ENCODE assay signal across 23 cellular contexts in the genomic region with DNA sequence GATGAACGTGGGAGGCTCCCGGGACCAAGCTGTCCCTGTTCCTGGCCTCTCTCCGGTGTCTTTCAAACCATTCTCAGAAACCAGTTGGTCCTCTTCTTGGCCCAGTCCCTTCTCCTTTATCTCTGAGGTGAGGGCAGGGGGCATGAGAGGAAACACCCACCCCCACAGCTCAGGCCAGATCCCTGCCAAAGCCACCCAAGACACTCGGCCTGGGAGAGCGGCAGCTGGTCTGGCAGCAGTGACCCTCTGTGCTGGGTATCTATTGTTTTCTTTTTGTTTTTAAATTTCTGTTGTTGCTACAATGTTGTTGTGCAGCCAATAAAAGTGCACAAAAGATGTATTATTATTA. TPM values are rescaled to one million over a fixed set of nuclear protein-coding genes. Genes with fewer than 3 reads are reported as not detected.
DNase-seq lines count a peak whose midpoint lies in the region; ATAC-seq, FAIRE-seq and TF ChIP-seq lines count a peak whose summit lies in the region.
"Had no signal": no experiment of that assay in that cellular context is flagged by ENCODE, and none has a peak within 500 bp of the region (broad histone marks: within the 10 kb centered on the region; RNA-seq: fewer than 3 reads in every experiment).

No MANE protein-coding gene starts in this region.

- H3K36me3 ChIP-seq in PC-9 (ENCODE audit: low read depth) (no peaks in the 10 kb centered on the region), keratinocyte (ENCODE audit: control insufficient read depth in 2 of 2, extremely low read depth in 1 of 2, insufficient read depth in 2 of 2, low read length in 2 of 2) (no peaks in the 10 kb centered on the region), gastrocnemius medialis (no peaks in the 10 kb centered on the region)
- H3K36me3 ChIP-seq: adrenal gland, neural progenitor cell had no signal

- no TSS peak for BruUV-seq in PC-9 (replicated peaks; lab: Mats Ljungman, UMichigan)

- H3K4me1 ChIP-seq in PC-9 (replicated peaks; ENCODE audit: insufficient read depth), result peaks cover 61% of the 10 kb centered on the region
- H3K4me1 ChIP-seq in keratinocyte (ENCODE audit: control insufficient read depth, extremely low read depth, insufficient read depth, low read length), result peaks cover 17% of the 10 kb centered on the region
- H3K4me1 ChIP-seq in gastrocnemius medialis, result peaks cover 70 to 77% of the 10 kb centered on the region in 2 donors
- H3K4me1 ChIP-seq: neural progenitor cell had no signal

- H3K9ac ChIP-seq in keratinocyte (ENCODE audit: control insufficient read depth, extremely low read depth, insufficient read depth, low read length), result no peak overlapping the region
- H3K9ac ChIP-seq: neural progenitor cell had no signal

- in situ Hi-C loops in gastrocnemius medialis (cut with MboI; ENCODE audit: low sequenced_read_pairs in 4 of 4), result no loop called here

- DNase-seq in PC-9 (no peak), keratinocyte (ENCODE audit: low read depth, low spot score) (no peak), gastrocnemius medialis (no peak), NCI-H524 treated with DMSO at 0.1 percent for 48 hours (lab: John Stamatoyannopoulos, UW) (no peak), GDM1 (lab: John Stamatoyannopoulos, UW) (no peak)
- no peak for DNase-seq in stimulated activated CD4-positive, alpha-beta T cell treated with anti-CD3 and anti-CD28 coated beads, Interleukin-12 subunit alpha, Interleukin-12 subunit beta, amount 100 ng/mL, for 4 hours
- DNase-seq: activated T-cell treated with anti-CD3 and anti-CD28 coated beads for 4 hours, left ventricle myocardium superior, mucosa of descending colon, NCI-H2081, NCI-H446, T-helper 2 cell had no signal

- no peak overlapping the region for H3K4me3 ChIP-seq in PC-9
- no peak overlapping the region for H3K4me3 ChIP-seq in keratinocyte (ENCODE audit: control insufficient read depth in 2 of 3, extremely low read depth in 1 of 3, insufficient read depth in 2 of 3, low read depth in 1 of 3, low read length in 3 of 3)
- no peak overlapping the region for H3K4me3 ChIP-seq in gastrocnemius medialis
- H3K4me3 ChIP-seq: adrenal gland, mucosa of descending colon, neural progenitor cell had no signal

- no peak for FAIRE-seq in keratinocyte (lab: Jason Lieb, UNC)
- FAIRE-seq: D721Med, endothelial cell of umbilical vein, RCC 7860, urothelium cell line had no signal

- TF ChIP-seq CTCF in 22Rv1 (IDR thresholded peaks at IDR 0.05) (no peak), PC-9 (conservative IDR thresholded peaks at IDR 0.05) (no peak), keratinocyte (optimal IDR thresholded peaks at IDR 0.05 in 1 of 3, IDR thresholded peaks at IDR 0.05 in 1 of 3, conservative IDR thresholded peaks at IDR 0.05 in 1 of 3; ENCODE audit: extremely low read depth in 1 of 3, insufficient read depth in 2 of 3, low read length in 3 of 3) (no peak), gastrocnemius medialis (IDR thresholded peaks at IDR 0.05 in 4 of 5, conservative IDR thresholded peaks at IDR 0.05 in 1 of 5) (no peak)

- H3K27me3 ChIP-seq in PC-9 (ENCODE audit: insufficient read depth, low read depth) (peaks cover 3% of the 10 kb centered on the region; the same call in 1 of the 2 replicates), keratinocyte (ENCODE audit: control insufficient read depth, extremely low read depth, insufficient read depth, low read length) (peaks cover 12% of the 10 kb centered on the region), gastrocnemius medialis (no peaks in the 10 kb centered on the region)
- H3K27me3 ChIP-seq: adrenal gland, neural progenitor cell had no signal

- no peaks in the 10 kb centered on the region for H3K9me2 ChIP-seq in PC-9 (ENCODE audit: insufficient read depth)

- H3K4me2 ChIP-seq in PC-9 (peak overlapping the region; percentile 48), keratinocyte (ENCODE audit: control insufficient read depth, extremely low read depth, insufficient read depth, low read depth, low read length) (no peak overlapping the region)
- H3K4me2 ChIP-seq: neural progenitor cell had no signal

- CTCF ChIA-PET in PC-9 (lab: Charles Lee), result no interaction called here

- no peaks in the 10 kb centered on the region for H3K79me2 ChIP-seq in PC-9 (ENCODE audit: low read depth)
- H3K79me2 ChIP-seq in keratinocyte (ENCODE audit: control insufficient read depth, insufficient read depth, low read length), result no peaks in the 10 kb centered on the region

- no peak for TF ChIP-seq POLR2A in gastrocnemius medialis (IDR thresholded peaks at IDR 0.05)

- H2AFZ ChIP-seq in PC-9 (no peak overlapping the region), keratinocyte (ENCODE audit: control insufficient read depth, low read length) (peak overlapping the region; percentile 51)
- H2AFZ ChIP-seq: neural progenitor cell had no signal

- H3K9me3 ChIP-seq in PC-9 (ENCODE audit: insufficient read depth, low read depth), result no peaks in the 10 kb centered on the region
- no peaks in the 10 kb centered on the region for H3K9me3 ChIP-seq in keratinocyte (ENCODE audit: control insufficient read depth, low read depth, low read length)
- H3K9me3 ChIP-seq in gastrocnemius medialis, result no peaks in the 10 kb centered on the region
- H3K9me3 ChIP-seq: adrenal gland, mucosa of descending colon had no signal

- H3K27ac ChIP-seq in 22Rv1 (peak overlapping the region; percentile 44), PC-9 (no peak overlapping the region), keratinocyte (ENCODE audit: control insufficient read depth, insufficient read depth, low read length) (no peak overlapping the region), gastrocnemius medialis (peak overlapping the region; percentile 71 to 80 (median 78))
- H3K27ac ChIP-seq: neural progenitor cell had no signal

- H3K9me1 ChIP-seq in keratinocyte (ENCODE audit: control insufficient read depth, extremely low read depth, insufficient read depth, low read length), result no peaks in the 10 kb centered on the region

- H3F3A ChIP-seq in PC-9 (ENCODE audit: insufficient read depth, low read depth), result peaks cover 27% of the 10 kb centered on the region; the same call in 1 of the 2 replicates

- no peak for ATAC-seq in gastrocnemius medialis
- no peak for ATAC-seq in GM19455 (IDR thresholded peaks at IDR 0.05; ENCODE audit: unreplicated experiment)
- ATAC-seq: HCT116, left ventricle myocardium superior, mucosa of descending colon had no signal

- H4K20me1 ChIP-seq in PC-9 (ENCODE audit: insufficient read depth), result no peaks in the 10 kb centered on the region
- no peaks in the 10 kb centered on the region for H4K20me1 ChIP-seq in keratinocyte (ENCODE audit: control insufficient read depth, extremely low read depth, insufficient read depth, low read length)

- intact Hi-C loops in PC-9 (cut with micrococcal nuclease; ENCODE audit: unreplicated experiment), result no loop called here
- intact Hi-C loops in gastrocnemius medialis (cut with DNase I; ENCODE audit: low total_unique reads), result no loop called here

- dilution Hi-C loops in keratinocyte (cut with MboI; ENCODE audit: extremely low pct_ligation_motif_present, low sequenced_read_pairs), result no loop called here

- POLR2A ChIA-PET in PC-9 (lab: Charles Lee; ENCODE audit: unreplicated experiment), result interaction anchor here (0.6 kb wide), 1 partner anchor 79 kb away, joined by 7 read pairs; no protein-coding TSS in a partner anchor

RNA-seq across cellular contexts. Expression of a gene that starts 27.3 kb away (rescaled TPM):
- total RNA-seq in PC-9 (2021) (0.48 and 1.2 TPM in 2 replicates), gastrocnemius medialis (1 to 10 TPM in 1 of 4 donors, not detected in 3; 1.9 TPM)
- 0.01 to 0.06 TPM in 2 of 3 replicates, not detected in the other for polyA plus RNA-seq in keratinocyte
- 1.3 TPM for polyA plus RNA-seq in keratinocyte (2011; ENCODE audit: low read depth)
- not detected in 2 replicates for polyA plus RNA-seq in keratinocyte (2011; cell fraction: cytosol; rRNA removed)
- 0.17 TPM in 1 of 2 replicates, not detected in the other for polyA plus RNA-seq in keratinocyte (2011; cell fraction: nucleus; rRNA removed)
- polyA plus RNA-seq in keratinocyte (2012; ENCODE audit: low replicate concordance), result 0.03 and 0.56 TPM in 2 replicates
- polyA minus RNA-seq in keratinocyte, result not detected in 3 replicates
- not detected for polyA minus RNA-seq in keratinocyte (2011; cell fraction: cytosol; rRNA and poly(A)+ RNA removed)
- 0.11 TPM in 1 of 2 replicates, not detected in the other for polyA minus RNA-seq in keratinocyte (2011; cell fraction: nucleus; rRNA and poly(A)+ RNA removed)
- total RNA-seq: dermis microvascular lymphatic vessel endothelial cell, endothelial cell of umbilical vein had no signal
- polyA plus RNA-seq: AG04450, endothelial cell of umbilical vein had no signal

RNA-seq across cellular contexts. Expression of a gene that starts 57.3 kb away (rescaled TPM):
- total RNA-seq in PC-9 (2021) (0.33 and 0.35 TPM in 2 replicates), gastrocnemius medialis (100 to 1,000 TPM in 1 of 4 donors, 10 to 100 TPM in 3; 13.7 to 120 (median 37.8) TPM)
- polyA plus RNA-seq in keratinocyte, result 4.1 to 5.7 TPM (median 4.6 TPM) in 3 replicates
- polyA plus RNA-seq in keratinocyte (2011; ENCODE audit: low read depth), result 44.8 TPM
- polyA plus RNA-seq in keratinocyte (2011; cell fraction: cytosol; rRNA removed), result 2.4 and 4.2 TPM in 2 replicates
- 8.1 and 9.4 TPM in 2 replicates for polyA plus RNA-seq in keratinocyte (2011; cell fraction: nucleus; rRNA removed)
- polyA plus RNA-seq in keratinocyte (2012; ENCODE audit: low replicate concordance), result 3.4 and 25.7 TPM in 2 replicates
- polyA minus RNA-seq in keratinocyte, result 2.3 to 3.3 TPM (median 3.2 TPM) in 3 replicates
- 5.2 TPM for polyA minus RNA-seq in keratinocyte (2011; cell fraction: cytosol; rRNA and poly(A)+ RNA removed)
- 2.2 and 3.7 TPM in 2 replicates for polyA minus RNA-seq in keratinocyte (2011; cell fraction: nucleus; rRNA and poly(A)+ RNA removed)

RNA-seq across cellular contexts. Expression of a gene that starts 57.9 kb away (rescaled TPM):
- total RNA-seq in PC-9 (2021), result 64.8 and 67.8 TPM in 2 replicates
- polyA plus RNA-seq in keratinocyte, result 59.4 to 118 TPM (median 110 TPM) in 3 replicates
- 32.8 TPM for polyA plus RNA-seq in keratinocyte (2011; ENCODE audit: low read depth)
- polyA plus RNA-seq in keratinocyte (2011; cell fraction: cytosol; rRNA removed), result 67.0 and 116 TPM in 2 replicates
- 67.9 and 81.5 TPM in 2 replicates for polyA plus RNA-seq in keratinocyte (2011; cell fraction: nucleus; rRNA removed)
- polyA plus RNA-seq in keratinocyte (2012; ENCODE audit: low replicate concordance), result 76.5 and 80.3 TPM in 2 replicates
- 28.9 to 116 TPM (median 51.2 TPM) in 3 replicates for polyA minus RNA-seq in keratinocyte
- 60.4 TPM for polyA minus RNA-seq in keratinocyte (2011; cell fraction: cytosol; rRNA and poly(A)+ RNA removed)
- polyA minus RNA-seq in keratinocyte (2011; cell fraction: nucleus; rRNA and poly(A)+ RNA removed), result 20.3 and 30.2 TPM in 2 replicates
- total RNA-seq in gastrocnemius medialis, result 100 to 1,000 TPM; 133 to 202 (median 168) TPM

Comparison
In these comparisons a context has a peak if more than half of its experiments do, and no peak if none do; other contexts are left out.
1. H3K27ac ChIP-seq: peak in 22Rv1 (single experiment) and gastrocnemius medialis (4 of 4); none in PC-9 (single experiment) and keratinocyte (single experiment).
2. RNA of a gene that starts 57.3 kb away (total RNA-seq): 13.7 to 120 TPM in gastrocnemius medialis; 0.33 to 0.35 TPM in PC-9; every median in the first group is over 10 times any median in the second.